Comparison of ENCODE assay signal across 15 cellular contexts in genomic region chr3:73353661-73354217, GRCh38.
"Had no signal": no experiment of that assay in that cellular context is flagged by ENCODE, and none has a peak within 500 bp of the region (broad histone marks: within the 10 kb centered on the region; RNA-seq: fewer than 3 reads in every experiment).

No MANE protein-coding gene starts in this region.

- H3K9me3 ChIP-seq: breast epithelium, esophagus muscularis mucosa, neutrophil, thyroid gland had no signal

- H3K27ac Mint-ChIP-seq: activated naive CD4-positive, alpha-beta T cell treated with anti-CD3 and anti-CD28 coated beads, Interleukin-2, amount 50 U/mL, for 72 hours; stimulated activated effector memory CD8-positive, alpha-beta T cell treated with anti-CD3 and anti-CD28 coated beads, Interleukin-12 subunit alpha, Interleukin-12 subunit beta, amount 100 ng/mL, for 72 hours had no signal

- H3K36me3 Mint-ChIP-seq: activated naive CD4-positive, alpha-beta T cell treated with anti-CD3 and anti-CD28 coated beads, Interleukin-2, amount 50 U/mL, for 72 hours; stimulated activated effector memory CD8-positive, alpha-beta T cell treated with anti-CD3 and anti-CD28 coated beads, Interleukin-12 subunit alpha, Interleukin-12 subunit beta, amount 100 ng/mL, for 72 hours had no signal

- H3K27ac ChIP-seq: breast epithelium, dorsolateral prefrontal cortex, esophagus muscularis mucosa, neutrophil, skin epidermis, thyroid gland had no signal

- H3K4me3 ChIP-seq: breast epithelium, dorsolateral prefrontal cortex, esophagus muscularis mucosa, skin epidermis, thyroid gland had no signal

- DNase-seq: activated CD4-positive, alpha-beta T cell treated with anti-CD3 and anti-CD28 coated beads, Interleukin-2, amount 50 U/mL, for 4 hours; activated effector memory CD4-positive, alpha-beta T cell treated with anti-CD3 and anti-CD28 coated beads, Interleukin-2, amount 50 U/mL, for 16 hours; activated T-cell treated with anti-CD3 and anti-CD28 coated beads, Interleukin-2, amount 50 U/mL, for 4 hours; dorsolateral prefrontal cortex; foreskin fibroblast; head of caudate nucleus; kidney; retina; thyroid gland had no signal

- H3K4me3 Mint-ChIP-seq: activated T-cell treated with anti-CD3 and anti-CD28 coated beads, Interleukin-2, amount 50 U/mL, for 4 hours; stimulated activated effector memory CD8-positive, alpha-beta T cell treated with anti-CD3 and anti-CD28 coated beads, Interleukin-12 subunit alpha, Interleukin-12 subunit beta, amount 100 ng/mL, for 72 hours had no signal

- H3K4me1 ChIP-seq: breast epithelium, thyroid gland had no signal

- H3K36me3 ChIP-seq: breast epithelium, esophagus muscularis mucosa, neutrophil, thyroid gland had no signal

- H3K9me3 Mint-ChIP-seq: activated T-cell treated with anti-CD3 and anti-CD28 coated beads, Interleukin-2, amount 50 U/mL, for 4 hours had no signal

- H3K27me3 ChIP-seq: breast epithelium, neutrophil, thyroid gland had no signal

- H3K4me1 Mint-ChIP-seq: stimulated activated effector memory CD8-positive, alpha-beta T cell treated with anti-CD3 and anti-CD28 coated beads, Interleukin-12 subunit alpha, Interleukin-12 subunit beta, amount 100 ng/mL, for 72 hours had no signal
